12 cellular contexts compared by ENCODE assay signal in the genomic region with DNA sequence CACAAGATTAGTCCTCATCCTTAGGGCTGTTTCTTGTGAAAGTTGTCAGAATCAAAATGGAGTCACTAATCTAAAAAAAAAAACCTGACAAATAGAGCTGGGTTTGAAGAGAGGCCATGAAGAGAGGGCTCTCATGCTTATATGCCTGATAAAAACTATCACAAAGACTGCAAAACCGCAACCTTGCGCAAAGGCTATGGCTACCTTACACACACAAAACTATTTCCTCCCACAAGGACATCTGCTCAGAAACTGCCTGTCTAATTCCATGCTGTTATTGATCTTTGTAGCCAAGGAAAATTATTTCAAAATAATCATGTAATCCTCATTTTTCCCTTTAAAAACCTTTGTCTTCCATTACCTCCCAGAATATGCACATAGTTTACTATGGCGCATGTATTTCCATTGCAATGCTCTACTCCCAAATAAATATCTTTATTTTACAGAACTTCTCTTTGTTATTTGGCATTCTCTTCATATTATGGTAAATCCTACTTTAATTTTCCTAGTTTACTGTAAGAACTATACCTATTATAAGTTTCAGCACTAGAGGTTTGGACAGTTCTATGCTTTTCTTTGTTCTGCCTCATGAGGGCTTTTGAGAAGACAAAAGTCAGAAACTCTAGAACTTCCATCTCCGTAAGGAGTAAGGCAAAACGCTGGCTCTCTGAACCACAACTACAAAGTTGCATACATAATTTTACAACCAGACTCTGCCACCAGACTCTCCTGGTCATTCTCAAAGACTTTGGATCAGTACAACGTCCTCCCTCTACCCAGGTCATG. TPM values are rescaled to one million over a fixed set of nuclear protein-coding genes. Genes with fewer than 3 reads are reported as not detected.
DNase-seq lines count a peak whose midpoint lies in the region; ATAC-seq and TF ChIP-seq lines count a peak whose summit lies in the region.
"Had no signal": no experiment of that assay in that cellular context is flagged by ENCODE, and none has a peak within 500 bp of the region (broad histone marks: within the 10 kb centered on the region; RNA-seq: fewer than 3 reads in every experiment).

No MANE protein-coding gene starts in this region.

- no peak for DNase-seq in AG04450 (ENCODE audit: low read depth, low spot score)
- peak; percentile 22 for DNase-seq in HT-29 (ENCODE audit: low spot score)
- peak; percentile 55 for DNase-seq in SKM-1 (lab: John Stamatoyannopoulos, UW; ENCODE audit: unreplicated experiment)
- peak; percentile 57 for DNase-seq in fibroblast of the aortic adventitia (ENCODE audit: low read depth)
- no peak for DNase-seq in COLO668 (lab: John Stamatoyannopoulos, UW; ENCODE audit: unreplicated experiment)
- no peak for DNase-seq in NCI-H128 (lab: John Stamatoyannopoulos, UW; ENCODE audit: unreplicated experiment)
- DNase-seq in GM13977 (ENCODE audit: low spot score), result no peak
- DNase-seq: CD4-positive, CD25-positive, alpha-beta regulatory T cell; lower lobe of right lung; stimulated activated CD4-positive, alpha-beta T cell treated with anti-CD3 and anti-CD28 coated beads, Interleukin-4, amount 100 ng/mL, for 1 hour had no signal

- H3K4me3 ChIP-seq in AG04450 (ENCODE audit: low read depth, low read length) (no peak overlapping the region), fibroblast of the aortic adventitia (ENCODE audit: low read depth, low read length) (no peak overlapping the region)
- H3K4me3 ChIP-seq: lower lobe of right lung had no signal

- in situ Hi-C loops in GM13977 (cut with MboI; ENCODE audit: low pct_unique_long_range_greater_than_20kb, low sequenced_read_pairs, unreplicated experiment), result loop anchor here (25.0 kb wide), 1 partner anchor 449 kb away; a partner anchor contains a TSS

- ATAC-seq in HG02642 (IDR thresholded peaks at IDR 0.05; ENCODE audit: poor library complexity, unreplicated experiment), result no peak
- ATAC-seq: lower lobe of right lung, Panc1 had no signal

- H3K9me3 ChIP-seq in AG04450 (ENCODE audit: control insufficient read depth, insufficient read depth, low read length), result no peaks in the 10 kb centered on the region
- H3K9me3 ChIP-seq: lower lobe of right lung had no signal

- peaks cover 27% of the 10 kb centered on the region for H3K27me3 ChIP-seq in AG04450 (ENCODE audit: control insufficient read depth, insufficient read depth, low read length)

- peak; percentile 21; the same call in 1 of the 2 replicates for TF ChIP-seq CTCF in AG04450 (IDR thresholded peaks at IDR 0.05; ENCODE audit: low read depth, low read length)
- peak; percentile 41 for TF ChIP-seq CTCF in fibroblast of the aortic adventitia (IDR thresholded peaks at IDR 0.05; ENCODE audit: insufficient read depth, low read length)
- no peak for TF ChIP-seq CTCF in GM13977 (IDR thresholded peaks at IDR 0.05; ENCODE audit: extremely low read depth, insufficient read depth, missing control alignments)

- no peak overlapping the region for H3K27ac ChIP-seq in AG04450 (ENCODE audit: low read depth, low read length)
- H3K27ac ChIP-seq: lower lobe of right lung had no signal

- CTCF ChIA-PET in AG04450 (lab: Charles Lee), result interaction anchor here (0.6 kb wide), 1 partner anchor 8 kb away, joined by 3 read pairs; no protein-coding TSS in a partner anchor

- POLR2A ChIA-PET in AG04450 (lab: Yijun Ruan, JAX), result no interaction called here

RNA-seq across cellular contexts. Expression of a gene that starts 9.6 kb away (rescaled TPM):
- polyA plus RNA-seq in AG04450 (2011; rRNA removed), result not detected in 2 replicates
- polyA minus RNA-seq in AG04450 (2011; rRNA and poly(A)+ RNA removed), result 0.23 TPM in 1 of 2 replicates, not detected in the other
- total RNA-seq in HT-29 (2014; rRNA removed; shearing (Covaris generic)), result not detected in 2 replicates
- not detected in 2 replicates for total RNA-seq in fibroblast of the aortic adventitia (ENCODE audit: low replicate concordance)
- total RNA-seq: CD4-positive, CD25-positive, alpha-beta regulatory T cell; lower lobe of right lung had no signal
- polyA plus RNA-seq: CD4-positive, CD25-positive, alpha-beta regulatory T cell had no signal

RNA-seq across cellular contexts. Expression of a gene that starts 52.5 kb away (rescaled TPM):
- polyA plus RNA-seq in AG04450 (2011; rRNA removed), result 6.8 and 9.3 TPM in 2 replicates
- 4.4 and 5.3 TPM in 2 replicates for polyA minus RNA-seq in AG04450 (2011; rRNA and poly(A)+ RNA removed)
- 18.3 and 26.9 TPM in 2 replicates for total RNA-seq in HT-29 (2014; rRNA removed; shearing (Covaris generic))
- total RNA-seq in fibroblast of the aortic adventitia (ENCODE audit: low replicate concordance), result 9.2 TPM in 1 of 2 replicates, not detected in the other

Comparison
In these comparisons a context has a peak if more than half of its experiments do, and no peak if none do; other contexts are left out.
1. DNase-seq: peak in HT-29 (single experiment), SKM-1 (single experiment) and fibroblast of the aortic adventitia (single experiment); none in AG04450 (single experiment), COLO668 (single experiment), NCI-H128 (single experiment) and GM13977 (single experiment).